In genomic region chr10:1402016-1402820, GRCh38 we compare ENCODE assay signal across 19 cellular contexts.
A peak's percentile ranks its signal among the peaks of the same experiment; 100 is the strongest.
DNase-seq lines count a peak whose midpoint lies in the region; ATAC-seq, FAIRE-seq and TF ChIP-seq lines count a peak whose summit lies in the region.
"Had no signal": no experiment of that assay in that cellular context is flagged by ENCODE, and none has a peak within 500 bp of the region (broad histone marks: within the 10 kb centered on the region; RNA-seq: fewer than 3 reads in every experiment).

No MANE protein-coding gene starts in this region.

- no peaks in the 10 kb centered on the region for H3K9me3 ChIP-seq in DND-41 (ENCODE audit: insufficient read depth, low read length, severe bottlenecking)
- H3K9me3 ChIP-seq in H9 (ENCODE audit: control insufficient read depth, low read depth, low read length) = no peaks in the 10 kb centered on the region
- H3K9me3 ChIP-seq in prostate gland = no peaks in the 10 kb centered on the region
- H3K9me3 ChIP-seq: BE2C had no signal

- H3K9me3 Mint-ChIP-seq in H9 = no peaks in the 10 kb centered on the region
- no peaks in the 10 kb centered on the region for H3K9me3 Mint-ChIP-seq in endothelial cell (ENCODE audit: unreplicated experiment)
- no peaks in the 10 kb centered on the region for H3K9me3 Mint-ChIP-seq in osteocyte (ENCODE audit: unreplicated experiment)
- H3K9me3 Mint-ChIP-seq: CD4-positive, alpha-beta memory T cell had no signal

- H3K4me1 Mint-ChIP-seq in H9 (peaks cover 13 to 27% of the 10 kb centered on the region in 2 experiments), endothelial cell (ENCODE audit: unreplicated experiment) (peaks cover 9% of the 10 kb centered on the region), osteocyte (ENCODE audit: unreplicated experiment) (peaks cover 22% of the 10 kb centered on the region)
- H3K4me1 Mint-ChIP-seq: CD4-positive, alpha-beta memory T cell had no signal

- H3K4me1 ChIP-seq in DND-41 (ENCODE audit: insufficient read depth, low read length) = no peaks in the 10 kb centered on the region
- no peaks in the 10 kb centered on the region for H3K4me1 ChIP-seq in H9 (ENCODE audit: insufficient read depth, low read length)
- no peaks in the 10 kb centered on the region for H3K4me1 ChIP-seq in prostate gland (replicated peaks)
- H3K4me1 ChIP-seq: BE2C had no signal

- H3K27ac Mint-ChIP-seq in H9 (peak overlapping the region in 1 of 3 experiments; percentile 57; a peak in 1 of 7 replicates), endothelial cell (ENCODE audit: unreplicated experiment) (no peak overlapping the region), osteocyte (ENCODE audit: unreplicated experiment) (no peak overlapping the region)
- H3K27ac Mint-ChIP-seq: CD4-positive, alpha-beta memory T cell had no signal

- no peak overlapping the region for H2BK12ac ChIP-seq in H9 (ENCODE audit: insufficient read length, low read depth, low read length)

- H3K79me2 ChIP-seq in DND-41 (ENCODE audit: insufficient read depth, low read length) (no peaks in the 10 kb centered on the region), H9 (ENCODE audit: insufficient read depth, low read length) (no peaks in the 10 kb centered on the region)

- H4K20me1 ChIP-seq in DND-41 (ENCODE audit: insufficient read depth, low read length) = no peaks in the 10 kb centered on the region
- H4K20me1 ChIP-seq in H9 (ENCODE audit: control insufficient read depth, insufficient read depth, insufficient read length) = no peaks in the 10 kb centered on the region

- no peak overlapping the region for H3K4ac ChIP-seq in H9 (ENCODE audit: low read depth, low read length)

- no peak overlapping the region for H4K5ac ChIP-seq in H9 (ENCODE audit: insufficient read length, low read depth, low read length)

- no peak overlapping the region for H3K27ac ChIP-seq in DND-41 (ENCODE audit: low read length)
- H3K27ac ChIP-seq in H9 (ENCODE audit: insufficient read length, low read depth, low read length) = no peak overlapping the region
- no peak overlapping the region for H3K27ac ChIP-seq in prostate gland
- H3K27ac ChIP-seq: HL-60 had no signal

- no CpG with 5 or more reads among the region's 25 CpGs for WGBS in H9 (ENCODE audit: extremely low coverage, insufficient read length, low lambda C conversion rate)
- 92% methylated on average over 25 of the region's 25 CpGs for WGBS in prostate gland

- H3K36me3 ChIP-seq in DND-41 (ENCODE audit: insufficient read depth, low read length) (no peaks in the 10 kb centered on the region), prostate gland (no peaks in the 10 kb centered on the region)
- H3K36me3 ChIP-seq: BE2C had no signal

- H3K79me1 ChIP-seq in H9 (ENCODE audit: insufficient read depth, low read depth, low read length, poor library complexity, severe bottlenecking) = no peaks in the 10 kb centered on the region

- H3K27me3 Mint-ChIP-seq in H9 (ENCODE audit: low read depth) (peaks cover 2% of the 10 kb centered on the region; the same call in 1 of the 2 replicates), endothelial cell (ENCODE audit: unreplicated experiment) (peaks cover 4% of the 10 kb centered on the region), osteocyte (ENCODE audit: unreplicated experiment) (no peaks in the 10 kb centered on the region)

- no peaks in the 10 kb centered on the region for H3K27me3 ChIP-seq in DND-41 (ENCODE audit: insufficient read depth, low read length, poor library complexity)
- no peaks in the 10 kb centered on the region for H3K27me3 ChIP-seq in H9 (ENCODE audit: insufficient read depth, low read length)
- H3K27me3 ChIP-seq in prostate gland (replicated peaks; ENCODE audit: insufficient read depth) = peaks cover 2% of the 10 kb centered on the region
- H3K27me3 ChIP-seq: BE2C had no signal

- H3K4me3 Mint-ChIP-seq in H9 (no peak overlapping the region), endothelial cell (ENCODE audit: unreplicated experiment) (no peak overlapping the region), osteocyte (ENCODE audit: unreplicated experiment) (no peak overlapping the region)
- H3K4me3 Mint-ChIP-seq: CD4-positive, alpha-beta memory T cell had no signal

- no peak overlapping the region for H2BK120ac ChIP-seq in H9 (ENCODE audit: low read depth, low read length, poor library complexity, severe bottlenecking)

- no peak overlapping the region for H2BK20ac ChIP-seq in H9 (ENCODE audit: low read depth, low read length, poor library complexity, severe bottlenecking)

- H2BK5ac ChIP-seq in H9 (ENCODE audit: insufficient read length, low read length) = no peak overlapping the region

- intact Hi-C loops in prostate gland (cut with DNase I) = no loop called here

- TF ChIP-seq CTCF in DND-41 (IDR thresholded peaks at IDR 0.05; ENCODE audit: borderline replicate concordance, extremely low read depth, low read length, poor library complexity, severe bottlenecking) (no peak), H9 (conservative IDR thresholded peaks at IDR 0.05) (no peak), endothelial cell (IDR thresholded peaks at IDR 0.05; ENCODE audit: unreplicated experiment) (no peak), osteocyte (IDR thresholded peaks at IDR 0.05) (no peak), prostate gland (IDR thresholded peaks at IDR 0.05) (no peak)

- ATAC-seq in DND-41 (ENCODE audit: insufficient read depth, low read depth) (no peak), GM18868 (IDR thresholded peaks at IDR 0.05; ENCODE audit: unreplicated experiment) (no peak)
- ATAC-seq: K562 had no signal

- FAIRE-seq in RCC 7860 (lab: Jason Lieb, UNC) = no peak
- FAIRE-seq: D721Med, GM12892, K562 had no signal

- H3K18ac ChIP-seq in H9 (ENCODE audit: insufficient read length, low read depth, low read length) = no peak overlapping the region

- no peaks in the 10 kb centered on the region for H3K23me2 ChIP-seq in H9 (ENCODE audit: insufficient read length, low read depth, low read length, poor library complexity, severe bottlenecking)

- H3K9ac ChIP-seq in DND-41 (ENCODE audit: low read depth, low read length) (no peak overlapping the region), H9 (ENCODE audit: extremely low read depth, insufficient read length, low read length) (no peak overlapping the region)

- no peak overlapping the region for H3K23ac ChIP-seq in H9 (ENCODE audit: insufficient read length, low read depth, low read length)

- DNase-seq in DND-41 (peak; percentile 5), H9 (peak; percentile 12), endothelial cell (ENCODE audit: low spot score) (peak; percentile 1), osteocyte (ENCODE audit: extremely low spot score, unreplicated experiment) (peak; percentile 66), RCC 7860 (ENCODE audit: low spot score) (no peak), prostate gland (ENCODE audit: low spot score) (no peak)
- DNase-seq: BE2C; CD4-positive, alpha-beta memory T cell; DMS79 treated with DMSO at 0.1 percent for 48 hours; GDM1; GOT3; NCI-H1436; NCI-H2081; NCI-H524 had no signal

- no peak for TF ChIP-seq POLR2A in prostate gland (IDR thresholded peaks at IDR 0.05)

- no peak overlapping the region for H2AFZ ChIP-seq in DND-41 (ENCODE audit: low read depth, low read length)
- H2AFZ ChIP-seq in H9 (ENCODE audit: low read length) = no peak overlapping the region

- H3K14ac ChIP-seq in H9 (ENCODE audit: insufficient read depth, low read length) = no peak overlapping the region; the same call in 1 of the 2 replicates

- H3K4me3 ChIP-seq in DND-41 (ENCODE audit: low read depth in 1 of 2, low read length in 2 of 2) (no peak overlapping the region), prostate gland (no peak overlapping the region)
- H3K4me3 ChIP-seq: K562 had no signal

- H4K8ac ChIP-seq in H9 (replicated peaks; ENCODE audit: insufficient read length, low read depth, low read length) = no peak overlapping the region

- no peak overlapping the region for H2AK5ac ChIP-seq in H9 (ENCODE audit: insufficient read length, low read length)

- no peak overlapping the region for H3K56ac ChIP-seq in H9 (ENCODE audit: insufficient read length, low read depth, low read length)

- H4K91ac ChIP-seq in H9 (ENCODE audit: insufficient read length, low read depth, low read length) = no peak overlapping the region

- no peak overlapping the region for H2BK15ac ChIP-seq in H9 (ENCODE audit: low read depth, low read length)

- no peak overlapping the region for H3T11ph ChIP-seq in H9 (ENCODE audit: low read length)

- H3K36me3 Mint-ChIP-seq in H9 (ENCODE audit: insufficient read depth in 1 of 3, low read depth in 3 of 3) (no peaks in the 10 kb centered on the region; a peak in 1 of 7 replicates), endothelial cell (ENCODE audit: low read depth, unreplicated experiment) (no peaks in the 10 kb centered on the region), osteocyte (ENCODE audit: unreplicated experiment) (no peaks in the 10 kb centered on the region)
- H3K36me3 Mint-ChIP-seq: CD4-positive, alpha-beta memory T cell had no signal

- H3K4me2 ChIP-seq in DND-41 (ENCODE audit: insufficient read depth, low read length) = no peak overlapping the region
- H3K4me2 ChIP-seq in H9 (ENCODE audit: insufficient read depth, insufficient read length, low read length) = no peak overlapping the region

Comparison
In these comparisons a context has a peak if more than half of its experiments do, and no peak if none do; other contexts are left out.
1. DNase-seq: peak in DND-41 (single experiment), H9 (single experiment), endothelial cell (single experiment) and osteocyte (single experiment); none in RCC 7860 (single experiment) and prostate gland (single experiment).